1 cellular context compared by ENCODE assay signal in genomic region chr12:8231666-8232608, GRCh38.
TF ChIP-seq lines count a peak whose summit lies in the region.
"Not testable (repeated sequence)": the region's sequence is repeated elsewhere in the genome, so short reads cannot be mapped to it uniquely, and the experiment has no call there.

No MANE protein-coding gene starts in this region.

TF ChIP-seq in K562, 482 proteins besides CTCF, POLR2A, EP300 and RAD21:
- TF ChIP-seq SMC3 (conservative IDR thresholded peaks at IDR 0.05; ENCODE audit: insufficient read depth, low read depth, low read length) (peak; percentile 22; the same call in 1 of the 2 replicates), KLF16 (IDR thresholded peaks at IDR 0.05) (0 out of 2 replicates have a peak, but pooled peaks have one; percentile 32), DEAF1 (CRISPR knock-in tag; IDR thresholded peaks at IDR 0.05) (peak; percentile 39; the same call in 1 of the 2 replicates), NR2C1 (tag; IDR thresholded peaks at IDR 0.05) (peak; percentile 51; the same call in 1 of the 2 replicates), CTCFL (IDR thresholded peaks at IDR 0.05; ENCODE audit: borderline replicate concordance, insufficient read depth, low read depth, low read length, poor library complexity, severe bottlenecking) (peak; percentile 24)
- not testable (repeated sequence) for TF ChIP-seq NR2C1 (IDR thresholded peaks at IDR 0.05)
